In genomic region chr3:149367021-149367840, GRCh38 we compare ENCODE assay signal across 8 cellular contexts. TPM values are rescaled to one million over a fixed set of nuclear protein-coding genes. Genes with fewer than 3 reads are reported as not detected.
A peak's percentile ranks its signal among the peaks of the same experiment; 100 is the strongest.
DNase-seq lines count a peak whose midpoint lies in the region; ATAC-seq, FAIRE-seq and TF ChIP-seq lines count a peak whose summit lies in the region.
"Had no signal": no experiment of that assay in that cellular context is flagged by ENCODE, and none has a peak within 500 bp of the region (broad histone marks: within the 10 kb centered on the region; RNA-seq: fewer than 3 reads in every experiment).

No MANE protein-coding gene starts in this region.

- peak overlapping the region; percentile 52 for H3K27ac ChIP-seq in colonic mucosa
- peak overlapping the region in 3 of 4 donors; percentile 6 to 97 (median 94) for H3K27ac ChIP-seq in pancreas
- H3K27ac ChIP-seq in kidney (ENCODE audit: low read depth in 2 of 2, low read length in 2 of 2): no peak overlapping the region

- H3K9me3 ChIP-seq in colonic mucosa (no peaks in the 10 kb centered on the region), pancreas (no peaks in the 10 kb centered on the region), kidney (ENCODE audit: control insufficient read depth in 1 of 2, low read length in 2 of 2) (no peaks in the 10 kb centered on the region)

- ATAC-seq in GM18499 (IDR thresholded peaks at IDR 0.05; ENCODE audit: insufficient read depth, unreplicated experiment): peak; percentile 52
- peak; percentile 56 to 77 (median 68) for ATAC-seq in pancreas
- ATAC-seq in HG03457 (IDR thresholded peaks at IDR 0.05; ENCODE audit: unreplicated experiment): no peak
- no peak for ATAC-seq in HG03039 (IDR thresholded peaks at IDR 0.05; ENCODE audit: unreplicated experiment)

- TF ChIP-seq CTCF in colonic mucosa (IDR thresholded peaks at IDR 0.05) (no peak), pancreas (IDR thresholded peaks at IDR 0.05) (no peak), kidney (IDR thresholded peaks at IDR 0.05; ENCODE audit: borderline replicate concordance, extremely low read depth, insufficient read depth) (no peak)

- DNase-seq in M059J (ENCODE audit: low read depth) (peak; percentile 99), colonic mucosa (peak; percentile 74), pancreas (no peak), kidney (no peak)

- FAIRE-seq in pancreas (lab: Jason Lieb, UNC) (peak; percentile 73), kidney (lab: Jason Lieb, UNC) (no peak)

- H3K27me3 ChIP-seq in colonic mucosa (no peaks in the 10 kb centered on the region), pancreas (no peaks in the 10 kb centered on the region)

- 45 to 49% methylated on average over 2 of the region's 2 CpGs for WGBS in pancreas, 2 donors

- intact Hi-C loops in colonic mucosa (cut with DNase I) (no loop called here), pancreas (cut with DNase I) (no loop called here), kidney (cut with DNase I) (no loop called here)

- peaks cover 11% of the 10 kb centered on the region for H3K4me1 ChIP-seq in colonic mucosa
- peaks cover 31 to 56% (median 51%) of the 10 kb centered on the region in 3 donors for H3K4me1 ChIP-seq in pancreas
- H3K4me1 ChIP-seq in kidney (ENCODE audit: control insufficient read depth in 1 of 2, insufficient read depth in 1 of 2, low read depth in 1 of 2, low read length in 2 of 2): peaks cover 2 to 12% of the 10 kb centered on the region in 2 donors

- no peaks in the 10 kb centered on the region for H3K36me3 ChIP-seq in colonic mucosa
- H3K36me3 ChIP-seq in pancreas: peaks cover 0 to 9% (median 0%) of the 10 kb centered on the region in 3 donors
- H3K36me3 ChIP-seq in kidney (ENCODE audit: control insufficient read depth in 1 of 2, insufficient read depth in 2 of 2, low read length in 2 of 2): peaks cover 0 to 8% of the 10 kb centered on the region in 2 donors

- H3K9ac ChIP-seq in colonic mucosa (ENCODE audit: low read depth in 2 of 2, low read length in 2 of 2): no peak overlapping the region
- no peak overlapping the region for H3K9ac ChIP-seq in kidney (ENCODE audit: low read length in 2 of 2)

- H3K4me3 ChIP-seq in colonic mucosa (no peak overlapping the region), pancreas (no peak overlapping the region), kidney (ENCODE audit: low read length in 2 of 2) (no peak overlapping the region)

RNA-seq across cellular contexts. Expression of gene TM4SF1, which starts 10.2 kb away (rescaled TPM):
- 188 and 207 TPM in 2 replicates for total RNA-seq in M059J (2014; rRNA removed; shearing (Covaris generic))
- total RNA-seq in colonic mucosa: 10 to 100 TPM; 30.8 to 48.7 TPM
- total RNA-seq in pancreas: 100 to 1,000 TPM in 3 of 6 donors, 10 to 100 TPM in 3; 53.7 to 226 (median 92.1) TPM
- 100 to 1,000 TPM in 1 of 2 donors, 10 to 100 TPM in 1; 85.0 to 183 TPM for polyA plus RNA-seq in pancreas
- total RNA-seq in kidney: 173 TPM
- 101 TPM for polyA plus RNA-seq in kidney (ENCODE audit: insufficient read depth, low read depth, low replicate concordance)
- total RNA-seq: neural crest cell had no signal

RNA-seq across cellular contexts. Expression of gene TM4SF18, which starts 33.8 kb away (rescaled TPM):
- 19.7 and 25.4 TPM in 2 replicates for total RNA-seq in M059J (2014; rRNA removed; shearing (Covaris generic))
- total RNA-seq in colonic mucosa: 1 to 10 TPM in 1 of 2 donors, under 1 TPM in 1; 0.72 to 2.1 TPM
- total RNA-seq in pancreas: 10 to 100 TPM in 1 of 6 donors, 1 to 10 TPM in 5; 3.3 to 10.6 (median 3.9) TPM
- 1 to 10 TPM; 2.4 to 6.4 TPM for polyA plus RNA-seq in pancreas
- 19.7 TPM for total RNA-seq in kidney
- polyA plus RNA-seq in kidney (ENCODE audit: insufficient read depth, low read depth, low replicate concordance): 14.2 TPM
- total RNA-seq: neural crest cell had no signal

Comparison
In these comparisons a context has a peak if more than half of its experiments do, and no peak if none do; other contexts are left out.
1. ATAC-seq: peak in GM18499 (single experiment) and pancreas (4 of 4); none in HG03457 (single experiment) and HG03039 (single experiment).
2. DNase-seq: peak in M059J (single experiment) and colonic mucosa (single experiment); none in pancreas (0 of 6) and kidney (single experiment).
3. H3K27ac ChIP-seq: peak in colonic mucosa (single experiment) and pancreas (3 of 4); none in kidney (0 of 2).